In the genomic region with DNA sequence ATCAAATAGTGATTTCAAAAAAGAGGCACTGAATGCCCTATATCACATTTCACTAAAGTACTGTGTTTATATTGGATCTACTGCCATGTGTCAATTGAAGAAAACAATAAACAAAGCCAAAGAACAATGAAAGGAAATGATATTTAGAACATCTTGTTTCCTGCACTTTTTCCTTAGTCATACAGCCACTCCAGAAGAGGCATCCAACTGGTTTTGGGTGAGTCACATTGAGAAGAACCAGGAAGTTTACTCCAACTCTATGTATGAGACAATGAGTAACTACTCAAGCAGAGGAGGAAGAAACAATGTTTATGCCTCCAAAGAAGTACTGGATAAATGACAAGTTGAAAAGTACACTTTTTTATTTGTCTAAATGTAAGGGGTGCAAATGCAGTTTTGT, we compare ENCODE assay signal across 14 cellular contexts.
DNase-seq lines count a peak whose midpoint lies in the region; ATAC-seq and TF ChIP-seq lines count a peak whose summit lies in the region.
"Had no signal": no experiment of that assay in that cellular context is flagged by ENCODE, and none has a peak within 500 bp of the region (broad histone marks: within the 10 kb centered on the region; RNA-seq: fewer than 3 reads in every experiment).

No MANE protein-coding gene starts in this region.

- ATAC-seq in body of pancreas (peak; percentile 48), HG03442 (IDR thresholded peaks at IDR 0.05; ENCODE audit: unreplicated experiment) (no peak), HG02840 (IDR thresholded peaks at IDR 0.05; ENCODE audit: low FRiP score, unreplicated experiment) (no peak)
- ATAC-seq: psoas muscle, Right ventricle myocardium inferior had no signal

- no peak for TF ChIP-seq CTCF in LNCaP clone FGC (IDR thresholded peaks at IDR 0.05; ENCODE audit: control insufficient read depth, extremely low read depth, insufficient read depth)
- no peak for TF ChIP-seq CTCF in body of pancreas (IDR thresholded peaks at IDR 0.05)

- peak overlapping the region in 1 of 4 donors; percentile 21 for H3K27ac ChIP-seq in body of pancreas
- H3K27ac ChIP-seq: psoas muscle had no signal

- DNase-seq in AG08396 (ENCODE audit: low spot score) (peak; percentile 8), LNCaP clone FGC (ENCODE audit: low read depth) (peak; percentile 91), body of pancreas (no peak), iris pigment epithelial cell (ENCODE audit: low read depth) (peak; percentile 70), KG1 (lab: John Stamatoyannopoulos, UW) (no peak), NCI-H1436 treated with DMSO at 0.1 percent for 48 hours (lab: John Stamatoyannopoulos, UW) (no peak)
- DNase-seq: GOT3, hippocampal formation, NCI-H2171, psoas muscle, upper lobe of left lung had no signal

- H3K4me3 ChIP-seq in LNCaP clone FGC (ENCODE audit: low read depth, low read length), result no peak overlapping the region
- no peak overlapping the region for H3K4me3 ChIP-seq in body of pancreas
- H3K4me3 ChIP-seq: psoas muscle, upper lobe of left lung had no signal

- intact Hi-C loops in body of pancreas (cut with DNase I), result no loop called here

- no peaks in the 10 kb centered on the region for H3K36me3 ChIP-seq in body of pancreas (replicated peaks in 1 of 2; ENCODE audit: insufficient read depth in 1 of 2, low read depth in 2 of 2)
- H3K36me3 ChIP-seq: upper lobe of left lung had no signal

- H3K9me3 ChIP-seq in body of pancreas, result no peaks in the 10 kb centered on the region
- H3K9me3 ChIP-seq: psoas muscle, upper lobe of left lung had no signal

- H3K27me3 ChIP-seq in body of pancreas, result no peaks in the 10 kb centered on the region
- H3K27me3 ChIP-seq: upper lobe of left lung had no signal

- no peaks in the 10 kb centered on the region for H3K4me1 ChIP-seq in body of pancreas
- H3K4me1 ChIP-seq: psoas muscle, upper lobe of left lung had no signal

- TF ChIP-seq POLR2A in body of pancreas (IDR thresholded peaks at IDR 0.05), result no peak

Comparison
In these comparisons a context has a peak if more than half of its experiments do, and no peak if none do; other contexts are left out.
1. DNase-seq: peak in AG08396 (single experiment), LNCaP clone FGC (single experiment) and iris pigment epithelial cell (single experiment); none in body of pancreas (0 of 4), KG1 (single experiment) and NCI-H1436 treated with DMSO at 0.1 percent for 48 hours (single experiment).